ENCODE assay signal across 22 cellular contexts in genomic region chr20:46823753-46824152, GRCh38.
"Had no signal": no experiment of that assay in that cellular context is flagged by ENCODE, and none has a peak within 500 bp of the region (broad histone marks: within the 10 kb centered on the region; RNA-seq: fewer than 3 reads in every experiment).

No MANE protein-coding gene starts in this region.

- H3K27me3 ChIP-seq: ascending aorta, brain microvascular endothelial cell, ovary, right atrium auricular region, upper lobe of left lung had no signal

- H3K9me3 ChIP-seq: ascending aorta, mucosa of descending colon, upper lobe of left lung had no signal

- ATAC-seq: activated CD4-positive, alpha-beta T cell treated with anti-CD3 and anti-CD28 coated beads for 36 hours; activated T-cell treated with anti-CD3 and anti-CD28 coated beads, Interleukin-2, amount 50 U/mL, for 72 hours; esophagus mucosa; foreskin keratinocyte; stimulated activated naive CD8-positive, alpha-beta T cell treated with anti-CD3 and anti-CD28 coated beads, Interleukin-15, Interleukin-2, amounts not matched to agents 100 U/mL and 50 U/mL, for 24 hours had no signal

- FAIRE-seq: endothelial cell of umbilical vein had no signal

- H3K27ac ChIP-seq: ascending aorta, brain microvascular endothelial cell, foreskin keratinocyte, left ventricle myocardium inferior, ovary, right atrium auricular region, upper lobe of left lung had no signal

- H3K4me3 ChIP-seq: ascending aorta, heart left ventricle, left ventricle myocardium inferior, mucosa of descending colon, ovary, right atrium auricular region, upper lobe of left lung had no signal

- DNase-seq: activated CD4-positive, alpha-beta T cell treated with anti-CD3 and anti-CD28 coated beads for 36 hours; activated CD4-positive, CD25-positive, alpha-beta regulatory T cell; activated naive CD4-positive, alpha-beta T cell treated with Interleukin-2 at 50 U/mL for 16 hours; activated naive CD8-positive, alpha-beta T cell treated with anti-CD3 and anti-CD28 coated beads for 36 hours; activated T-cell treated with anti-CD3 and anti-CD28 coated beads for 4 hours; activated T-cell treated with anti-CD3 and anti-CD28 coated beads, Interleukin-2, amount 50 U/mL, for 72 hours; brain microvascular endothelial cell; cortex of kidney; foreskin keratinocyte; left ventricle myocardium inferior; ovary; stimulated activated CD4-positive, alpha-beta T cell treated with anti-CD3 and anti-CD28 coated beads, Interleukin-4, amount 100 ng/mL, for 1 hour; stimulated activated naive CD8-positive, alpha-beta T cell treated with anti-CD3 and anti-CD28 coated beads, Interleukin-15, Interleukin-2, amounts not matched to agents 100 U/mL and 50 U/mL, for 24 hours; substantia nigra; T-helper 1 cell; upper lobe of left lung had no signal

- H3K4me1 ChIP-seq: ascending aorta, foreskin keratinocyte, heart left ventricle, left ventricle myocardium inferior, upper lobe of left lung had no signal

- H3K36me3 ChIP-seq: ascending aorta, brain microvascular endothelial cell, heart left ventricle, left ventricle myocardium inferior, ovary, right atrium auricular region, upper lobe of left lung had no signal
